ENCODE assay signal across 1 cellular context in the genomic region with DNA sequence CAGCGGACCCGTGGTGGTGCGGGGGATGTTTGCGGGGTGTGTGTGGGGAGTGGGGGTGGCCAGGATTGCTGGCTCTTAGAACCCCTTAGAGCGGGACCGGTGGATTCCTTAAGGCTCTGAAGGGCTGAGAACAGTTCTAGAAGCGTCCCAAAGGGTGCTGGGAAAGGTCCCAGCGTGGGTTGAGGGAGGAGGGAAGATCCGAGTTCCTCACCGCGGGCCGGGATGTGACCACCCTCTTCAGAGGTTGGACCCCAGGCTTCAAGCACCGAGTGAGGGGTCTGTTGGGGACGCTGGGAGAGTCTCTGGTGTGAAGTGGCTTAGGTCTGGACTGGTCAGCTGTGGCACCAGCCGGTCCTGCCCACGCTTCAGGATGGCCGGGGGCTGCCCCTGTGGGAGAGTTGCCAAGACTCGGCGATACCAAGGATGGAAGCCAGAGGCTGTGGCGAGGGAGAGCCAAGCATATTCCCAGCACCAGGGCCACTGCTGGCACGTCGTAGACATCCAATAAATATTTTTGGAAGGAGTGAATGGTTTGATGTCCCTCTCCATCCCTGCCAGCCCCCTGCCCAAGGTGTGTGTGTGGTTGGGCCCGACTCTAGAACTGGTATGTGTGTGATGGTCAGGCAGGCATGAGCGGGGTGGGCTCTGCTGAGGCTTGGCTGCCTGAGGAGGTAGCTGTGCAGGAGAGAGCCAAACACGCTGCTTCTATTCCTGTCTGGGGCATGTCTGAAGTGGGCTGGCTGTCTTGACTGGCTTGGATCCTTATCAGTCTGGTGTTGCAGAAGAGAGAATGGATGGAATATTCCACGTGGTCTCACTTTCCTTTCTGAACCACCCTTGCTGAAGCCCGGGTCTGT.
TF ChIP-seq lines count a peak whose summit lies in the region.

No MANE protein-coding gene starts in this region.

TF ChIP-seq in K562, 482 proteins besides CTCF, POLR2A, EP300 and RAD21:
- no peak for TF ChIP-seq ZNF780A (CRISPR knock-in tag; IDR thresholded peaks at IDR 0.05)
- no peak for TF ChIP-seq YBX1 (IDR thresholded peaks at IDR 0.05)
- TF ChIP-seq MITF (IDR thresholded peaks at IDR 0.05) = no peak
- 0 out of 2 replicates have a peak, but pooled peaks have one; percentile 24 for TF ChIP-seq POLR2G (IDR thresholded peaks at IDR 0.05; ENCODE audit: low read depth, low read length)
- TF ChIP-seq TARDBP (IDR thresholded peaks at IDR 0.05) = no peak
- TF ChIP-seq, protein P1, sequence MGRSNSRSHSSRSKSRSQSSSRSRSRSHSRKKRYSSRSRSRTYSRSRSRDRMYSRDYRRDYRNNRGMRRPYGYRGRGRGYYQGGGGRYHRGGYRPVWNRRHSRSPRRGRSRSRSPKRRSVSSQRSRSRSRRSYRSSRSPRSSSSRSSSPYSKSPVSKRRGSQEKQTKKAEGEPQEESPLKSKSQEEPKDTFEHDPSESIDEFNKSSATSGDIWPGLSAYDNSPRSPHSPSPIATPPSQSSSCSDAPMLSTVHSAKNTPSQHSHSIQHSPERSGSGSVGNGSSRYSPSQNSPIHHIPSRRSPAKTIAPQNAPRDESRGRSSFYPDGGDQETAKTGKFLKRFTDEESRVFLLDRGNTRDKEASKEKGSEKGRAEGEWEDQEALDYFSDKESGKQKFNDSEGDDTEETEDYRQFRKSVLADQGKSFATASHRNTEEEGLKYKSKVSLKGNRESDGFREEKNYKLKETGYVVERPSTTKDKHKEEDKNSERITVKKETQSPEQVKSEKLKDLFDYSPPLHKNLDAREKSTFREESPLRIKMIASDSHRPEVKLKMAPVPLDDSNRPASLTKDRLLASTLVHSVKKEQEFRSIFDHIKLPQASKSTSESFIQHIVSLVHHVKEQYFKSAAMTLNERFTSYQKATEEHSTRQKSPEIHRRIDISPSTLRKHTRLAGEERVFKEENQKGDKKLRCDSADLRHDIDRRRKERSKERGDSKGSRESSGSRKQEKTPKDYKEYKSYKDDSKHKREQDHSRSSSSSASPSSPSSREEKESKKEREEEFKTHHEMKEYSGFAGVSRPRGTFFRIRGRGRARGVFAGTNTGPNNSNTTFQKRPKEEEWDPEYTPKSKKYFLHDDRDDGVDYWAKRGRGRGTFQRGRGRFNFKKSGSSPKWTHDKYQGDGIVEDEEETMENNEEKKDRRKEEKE (IDR thresholded peaks at IDR 0.05; ENCODE audit: borderline replicate concordance in 1 of 2, control insufficient read depth in 1 of 2, low read depth in 2 of 2, low read length in 1 of 2) = no peak
- no peak for TF ChIP-seq RERE (CRISPR knock-in tag; IDR thresholded peaks at IDR 0.05; ENCODE audit: borderline replicate concordance)
- TF ChIP-seq, protein P2, sequence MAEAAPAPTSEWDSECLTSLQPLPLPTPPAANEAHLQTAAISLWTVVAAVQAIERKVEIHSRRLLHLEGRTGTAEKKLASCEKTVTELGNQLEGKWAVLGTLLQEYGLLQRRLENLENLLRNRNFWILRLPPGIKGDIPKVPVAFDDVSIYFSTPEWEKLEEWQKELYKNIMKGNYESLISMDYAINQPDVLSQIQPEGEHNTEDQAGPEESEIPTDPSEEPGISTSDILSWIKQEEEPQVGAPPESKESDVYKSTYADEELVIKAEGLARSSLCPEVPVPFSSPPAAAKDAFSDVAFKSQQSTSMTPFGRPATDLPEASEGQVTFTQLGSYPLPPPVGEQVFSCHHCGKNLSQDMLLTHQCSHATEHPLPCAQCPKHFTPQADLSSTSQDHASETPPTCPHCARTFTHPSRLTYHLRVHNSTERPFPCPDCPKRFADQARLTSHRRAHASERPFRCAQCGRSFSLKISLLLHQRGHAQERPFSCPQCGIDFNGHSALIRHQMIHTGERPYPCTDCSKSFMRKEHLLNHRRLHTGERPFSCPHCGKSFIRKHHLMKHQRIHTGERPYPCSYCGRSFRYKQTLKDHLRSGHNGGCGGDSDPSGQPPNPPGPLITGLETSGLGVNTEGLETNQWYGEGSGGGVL (CRISPR knock-in tag; IDR thresholded peaks at IDR 0.05) = no peak
